ENCODE assay signal across 23 cellular contexts in the genomic region with DNA sequence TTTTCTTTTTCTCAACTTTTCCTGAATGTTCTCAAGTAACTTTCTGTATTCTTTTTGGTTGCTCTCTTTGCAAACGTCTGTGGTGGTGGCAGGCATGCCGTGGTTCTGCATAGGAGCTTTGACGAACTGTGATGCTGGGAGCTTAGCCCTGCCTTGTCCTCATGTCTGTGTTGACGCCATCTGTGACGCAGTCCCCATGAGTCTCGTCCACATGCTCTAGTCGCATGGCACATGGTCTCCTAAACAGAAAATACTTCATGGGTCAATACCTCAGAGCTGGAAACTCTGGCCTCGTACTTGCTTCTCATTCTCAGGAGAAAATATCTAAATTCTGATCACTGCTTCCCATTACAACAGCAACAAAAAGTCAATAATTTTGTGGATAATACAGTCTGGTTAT.
"Had no signal": no experiment of that assay in that cellular context is flagged by ENCODE, and none has a peak within 500 bp of the region (broad histone marks: within the 10 kb centered on the region; RNA-seq: fewer than 3 reads in every experiment).

No MANE protein-coding gene starts in this region.

- H3K4me3 Mint-ChIP-seq: activated T-cell treated with anti-CD3 and anti-CD28 coated beads, Interleukin-2, amount 50 U/mL, for 4 hours; memory B cell; neural crest cell; stimulated activated naive B cell treated with anti-CD40 and anti-IgM and Interleukin-4, amounts not matched to agents 10 μg/mL and 1 μg/mL and 100 μg/mL, for 72 hours; T-cell had no signal

- H3K9me3 ChIP-seq: adrenal gland, ascending aorta, gastroesophageal sphincter, heart left ventricle, sigmoid colon, testis, uterus had no signal

- H3K27ac ChIP-seq: adrenal gland, ascending aorta, epithelial cell of prostate, gastroesophageal sphincter, heart left ventricle, sigmoid colon, testis, uterus, WERI-Rb-1 had no signal

- H3K27ac Mint-ChIP-seq: memory B cell; stimulated activated naive B cell treated with anti-CD40 and anti-IgM and Interleukin-4, amounts not matched to agents 10 μg/mL and 1 μg/mL and 100 μg/mL, for 72 hours; T-cell had no signal

- DNase-seq: activated CD4-positive, CD25-positive, alpha-beta regulatory T cell treated with anti-CD3 and anti-CD28 coated beads, Interleukin-2, amount 50 U/mL, for 72 hours; activated CD8-positive, alpha-beta memory T cell treated with anti-CD3 and anti-CD28 coated beads, Interleukin-2, amount 50 U/mL, for 4 hours; activated gamma-delta T cell treated with Interleukin-2 at 50 U/mL for 16 hours; activated T-cell treated with anti-CD3 and anti-CD28 coated beads, Interleukin-2, amount 50 U/mL, for 4 hours; cortex of kidney; heart left ventricle; left colon; occipital lobe; sigmoid colon; stimulated activated CD4-positive, alpha-beta T cell treated with anti-CD3 and anti-CD28 coated beads, Interleukin-15, amount 100 ng/mL, for 24 hours; stimulated activated naive B cell treated with anti-CD40 and anti-IgM and Interleukin-4, amounts not matched to agents 10 μg/mL and 1 μg/mL and 100 μg/mL, for 72 hours; T-cell; testis; trophoblast cell; uterus; WERI-Rb-1 had no signal

- H3K36me3 ChIP-seq: uterus had no signal

- H3K27me3 ChIP-seq: adrenal gland, ascending aorta, gastroesophageal sphincter, heart left ventricle, sigmoid colon, testis, uterus had no signal

- H3K4me1 ChIP-seq: adrenal gland, ascending aorta, testis, uterus had no signal

- H3K4me1 Mint-ChIP-seq: memory B cell had no signal

- H3K9me3 Mint-ChIP-seq: activated T-cell treated with anti-CD3 and anti-CD28 coated beads, Interleukin-2, amount 50 U/mL, for 4 hours; memory B cell; neural crest cell; stimulated activated naive B cell treated with anti-CD40 and anti-IgM and Interleukin-4, amounts not matched to agents 10 μg/mL and 1 μg/mL and 100 μg/mL, for 72 hours; T-cell had no signal

- H3K27me3 Mint-ChIP-seq: memory B cell; stimulated activated naive B cell treated with anti-CD40 and anti-IgM and Interleukin-4, amounts not matched to agents 10 μg/mL and 1 μg/mL and 100 μg/mL, for 72 hours; T-cell had no signal

- H3K4me3 ChIP-seq: adrenal gland, ascending aorta, gastroesophageal sphincter, heart left ventricle, sigmoid colon, smooth muscle cell, testis, uterus had no signal

- ATAC-seq: activated T-cell treated with anti-CD3 and anti-CD28 coated beads, Interleukin-2, amount 50 U/mL, for 4 hours; gastroesophageal sphincter; heart left ventricle; left colon; stimulated activated naive B cell treated with anti-CD40 and anti-IgM and Interleukin-4, amounts not matched to agents 10 μg/mL and 1 μg/mL and 100 μg/mL, for 72 hours; T-cell had no signal
